8 cellular contexts compared by ENCODE assay signal in the genomic region with DNA sequence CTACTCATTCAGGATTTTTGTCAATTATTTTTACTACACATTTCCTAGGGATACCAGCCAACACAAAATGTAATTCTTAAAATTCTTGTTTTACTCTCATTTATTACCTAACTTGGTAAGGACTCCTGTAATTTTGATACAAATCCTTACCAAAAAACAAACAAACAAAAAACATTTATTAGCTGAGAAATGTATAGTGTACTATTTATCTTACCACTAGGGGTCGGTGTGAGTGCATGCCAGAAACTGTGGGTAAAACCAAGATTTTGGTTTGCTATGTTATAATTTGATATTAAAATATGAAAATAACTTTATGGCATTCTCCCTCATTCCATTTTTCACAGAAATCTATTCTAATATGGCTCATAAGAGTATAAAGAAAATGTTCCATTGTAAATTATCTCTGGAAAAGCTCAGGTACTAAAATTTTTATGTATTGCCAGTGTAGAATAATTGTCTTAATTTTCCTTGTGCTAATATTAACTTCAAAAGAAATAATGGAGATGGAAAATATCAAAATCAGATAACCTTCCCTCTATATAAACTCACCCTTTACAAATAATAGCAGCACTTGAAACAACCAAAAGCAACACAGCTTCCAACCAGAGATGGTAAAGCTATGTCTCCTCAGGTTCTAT.
DNase-seq lines count a peak whose midpoint lies in the region; ATAC-seq and TF ChIP-seq lines count a peak whose summit lies in the region.

No MANE protein-coding gene starts in this region.

- no peak overlapping the region for H3K9ac ChIP-seq in mesendoderm (ENCODE audit: low read length)

- H3K4me2 ChIP-seq in mesendoderm (ENCODE audit: low read length) = no peak overlapping the region

- peak; percentile 75 for ATAC-seq in HG02885 (IDR thresholded peaks at IDR 0.05; ENCODE audit: poor library complexity, unreplicated experiment)
- ATAC-seq in activated CD4-positive, CD25-positive, alpha-beta regulatory T cell treated with anti-CD3 and anti-CD28 coated beads, Interleukin-2, amount 50 U/mL, for 24 hours = no peak
- no peak for ATAC-seq in HG02763 (IDR thresholded peaks at IDR 0.05; ENCODE audit: unreplicated experiment)

- no peak overlapping the region for H4K8ac ChIP-seq in mesendoderm (ENCODE audit: low read depth, low read length)

- WGBS in mesendoderm (ENCODE audit: extremely low coverage, insufficient coverage, low lambda C conversion rate) = no CpG with 5 or more reads among the region's 1 CpG

- H3K4me3 ChIP-seq in astrocyte of the cerebellum (ENCODE audit: low read depth, low read length) (no peak overlapping the region), mesendoderm (ENCODE audit: low read length) (no peak overlapping the region)

- H3K36me3 ChIP-seq in mesendoderm (ENCODE audit: control insufficient read depth, insufficient read depth, low read length) = no peaks in the 10 kb centered on the region

- H3K18ac ChIP-seq in mesendoderm (ENCODE audit: low read length) = no peak overlapping the region

- no peak overlapping the region for H3K56ac ChIP-seq in mesendoderm (ENCODE audit: low read length)

- H3K4me1 ChIP-seq in mesendoderm (ENCODE audit: control insufficient read depth, low read depth, low read length) = no peaks in the 10 kb centered on the region

- no peak overlapping the region for H2BK5ac ChIP-seq in mesendoderm (ENCODE audit: low read length)

- H3K4ac ChIP-seq in mesendoderm (ENCODE audit: low read depth, low read length) = no peak overlapping the region

- DNase-seq in GM03348 (ENCODE audit: low spot score) = peak; percentile 19
- DNase-seq in astrocyte of the cerebellum (ENCODE audit: low read depth) = peak; percentile 9
- peak; percentile 5 for DNase-seq in mesendoderm
- DNase-seq in NCI-H1694 treated with DMSO at 0.1 percent for 48 hours (lab: John Stamatoyannopoulos, UW) = no peak
- no peak for DNase-seq in GOT3 (lab: John Stamatoyannopoulos, UW)

- no peak overlapping the region for H2BK15ac ChIP-seq in mesendoderm (replicated peaks; ENCODE audit: low read depth)

- H4K5ac ChIP-seq in mesendoderm (ENCODE audit: low read length) = no peak overlapping the region

- no peaks in the 10 kb centered on the region for H3K79me2 ChIP-seq in mesendoderm (ENCODE audit: control insufficient read depth, insufficient read depth, low read length)

- no peak overlapping the region for H2AK5ac ChIP-seq in mesendoderm (ENCODE audit: low read length)

- peak; percentile 75 for TF ChIP-seq CTCF in astrocyte of the cerebellum (IDR thresholded peaks at IDR 0.05; ENCODE audit: low read depth, low read length, missing control alignments)

- no peak overlapping the region for H2BK120ac ChIP-seq in mesendoderm (ENCODE audit: low read depth, low read length)

- H3K79me1 ChIP-seq in mesendoderm (ENCODE audit: low read length) = no peaks in the 10 kb centered on the region

- H3K27me3 ChIP-seq in mesendoderm (ENCODE audit: insufficient read depth, low read length, poor library complexity) = no peaks in the 10 kb centered on the region

- in situ Hi-C loops in astrocyte of the cerebellum (cut with HindIII; ENCODE audit: low sequenced_read_pairs) = no loop called here

- H3K23ac ChIP-seq in mesendoderm (ENCODE audit: low read length) = no peak overlapping the region

- H3K27ac ChIP-seq in mesendoderm (ENCODE audit: low read depth, low read length) = no peak overlapping the region

Comparison
In these comparisons a context has a peak if more than half of its experiments do, and no peak if none do; other contexts are left out.
1. DNase-seq: peak in GM03348 (single experiment), astrocyte of the cerebellum (single experiment) and mesendoderm (single experiment); none in NCI-H1694 treated with DMSO at 0.1 percent for 48 hours (single experiment) and GOT3 (single experiment).